In genomic region chr19:42143341-42144234, GRCh38 we compare ENCODE assay signal across 13 cellular contexts. TPM values are rescaled to one million over a fixed set of nuclear protein-coding genes. Genes with fewer than 3 reads are reported as not detected.
DNase-seq lines count a peak whose midpoint lies in the region; TF ChIP-seq lines count a peak whose summit lies in the region.
"Had no signal": no experiment of that assay in that cellular context is flagged by ENCODE, and none has a peak within 500 bp of the region (broad histone marks: within the 10 kb centered on the region; RNA-seq: fewer than 3 reads in every experiment).

No MANE protein-coding gene starts in this region.

- no peak for TF ChIP-seq POLR2A in NB4 (IDR thresholded peaks at IDR 0.05; ENCODE audit: extremely low read depth, insufficient read length)

- no peak overlapping the region for H3K4me2 ChIP-seq in GM23248 (ENCODE audit: unreplicated experiment)

- H3K79me2 ChIP-seq in GM23248 (ENCODE audit: insufficient read depth), result no peaks in the 10 kb centered on the region

- no peak overlapping the region for H2AFZ ChIP-seq in GM23248

- no peaks in the 10 kb centered on the region for H3K9me2 ChIP-seq in GM23248 (ENCODE audit: insufficient read depth)

- H3K9ac ChIP-seq in GM23248, result no peak overlapping the region

- H3K27me3 ChIP-seq in GM23248 (replicated peaks; ENCODE audit: insufficient read depth), result peaks cover 27% of the 10 kb centered on the region

- no peaks in the 10 kb centered on the region for H4K20me1 ChIP-seq in GM23248 (ENCODE audit: insufficient read depth)

- no peaks in the 10 kb centered on the region for H3K9me3 ChIP-seq in GM23248 (ENCODE audit: low read depth)

- peak; percentile 60 for DNase-seq in GM23248
- DNase-seq in NB4 (ENCODE audit: low read depth), result peak; percentile 48
- peak; percentile 46 to 52 for DNase-seq in cardiac fibroblast (ENCODE audit: low read depth in 2 of 2)
- peak; percentile 28 for DNase-seq in mucosa of gallbladder (ENCODE audit: low spot score)
- DNase-seq in stimulated activated CD4-positive, alpha-beta T cell treated with anti-CD3 and anti-CD28 coated beads, Interleukin-4, amount 100 ng/mL, for 1 hour, result no peak
- DNase-seq in occipital lobe (lab: John Stamatoyannopoulos, UW), result no peak
- DNase-seq in GDM1 (lab: John Stamatoyannopoulos, UW), result no peak
- DNase-seq: cortex of kidney; DMS153; GOT3; naive B cell; NCI-H1048; stimulated activated CD4-positive, alpha-beta T cell treated with anti-CD3 and anti-CD28 coated beads, Interleukin-15, amount 100 ng/mL, for 24 hours had no signal

- WGBS in GM23248 (ENCODE audit: low coverage in 1 of 2, low lambda C conversion rate in 2 of 2, missing lambda C conversion rate in 2 of 2), 2 experiments, result 43 to 46% methylated on average over 13 to 14 of the region's 14 CpGs

- no peak for TF ChIP-seq CTCF in NB4 (IDR thresholded peaks at IDR 0.05; ENCODE audit: low read depth, low read length)
- no peak for TF ChIP-seq CTCF in cardiac fibroblast (IDR thresholded peaks at IDR 0.05; ENCODE audit: low read depth, low read length)

- no peaks in the 10 kb centered on the region for H3K36me3 ChIP-seq in GM23248 (ENCODE audit: low read depth)

- no peak overlapping the region for H3K27ac ChIP-seq in GM23248

- in situ Hi-C loops in GM23248 (cut with MboI), result no loop called here

- H3F3A ChIP-seq in GM23248 (ENCODE audit: insufficient read depth), result no peaks in the 10 kb centered on the region

- H3K4me1 ChIP-seq in GM23248 (ENCODE audit: insufficient read depth), result no peaks in the 10 kb centered on the region

- H3K4me3 ChIP-seq in GM23248 (no peak overlapping the region), NB4 (ENCODE audit: low read depth, low read length) (no peak overlapping the region), cardiac fibroblast (replicated peaks in 1 of 2; ENCODE audit: low read depth in 2 of 2, low read length in 2 of 2) (no peak overlapping the region)

RNA-seq across cellular contexts. Expression of gene POU2F2, which starts 11.3 kb away (rescaled TPM):
- total RNA-seq in GM23248 (2014; rRNA removed; shearing (Covaris generic)), result 0.38 and 1.5 TPM in 2 replicates
- 3.0 and 4.6 TPM in 2 replicates for polyA plus RNA-seq in GM23248 (2016; fragmentation: Nextera tagmentation; extraction: Ambion mirVana)
- 4.3 TPM for total RNA-seq in mucosa of gallbladder
- total RNA-seq in occipital lobe, result 3.0 TPM

Comparison
In these comparisons a context has a peak if more than half of its experiments do, and no peak if none do; other contexts are left out.
1. DNase-seq: peak in GM23248 (single experiment), NB4 (single experiment), cardiac fibroblast (2 of 2) and mucosa of gallbladder (single experiment); none in stimulated activated CD4-positive, alpha-beta T cell treated with anti-CD3 and anti-CD28 coated beads, Interleukin-4, amount 100 ng/mL, for 1 hour (single experiment), occipital lobe (single experiment) and GDM1 (single experiment).